In the genomic region with DNA sequence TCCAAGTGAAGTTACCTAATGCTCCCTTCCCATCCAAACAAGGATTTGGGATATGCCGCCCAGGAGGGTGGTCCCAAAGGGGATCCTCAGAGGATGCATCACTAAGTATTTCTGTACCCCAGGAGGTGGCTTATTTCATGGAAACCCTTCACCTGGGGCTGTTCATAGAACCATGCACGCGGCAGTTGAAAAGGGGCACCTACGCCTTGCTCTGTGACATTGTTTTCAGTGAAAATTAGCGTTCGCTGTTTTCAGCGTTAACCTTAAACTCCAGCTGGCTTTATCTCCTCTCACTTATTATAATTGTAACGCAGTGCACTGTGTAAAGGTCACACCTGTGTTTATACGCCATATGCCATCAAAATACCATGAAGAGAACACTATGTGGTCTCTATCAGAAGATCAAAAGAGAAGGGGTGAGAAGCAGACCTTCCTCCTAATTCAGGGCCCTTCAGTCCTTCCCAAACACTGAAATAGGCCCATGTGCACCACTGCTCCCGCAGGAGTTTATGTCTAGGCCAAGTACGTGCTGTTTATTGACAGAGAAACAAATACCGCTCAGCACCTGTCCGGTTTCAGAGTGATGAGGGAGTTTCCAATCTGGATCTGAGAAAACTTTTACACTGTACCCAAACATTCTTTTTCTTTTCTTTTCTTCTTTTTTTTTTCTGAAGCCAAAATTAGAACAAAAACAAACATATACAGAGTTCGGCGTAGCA, we compare ENCODE assay signal across 8 cellular contexts.
A peak's percentile ranks its signal among the peaks of the same experiment; 100 is the strongest.
DNase-seq lines count a peak whose midpoint lies in the region; ATAC-seq and TF ChIP-seq lines count a peak whose summit lies in the region.

No MANE protein-coding gene starts in this region.

- POLR2A ChIA-PET in CD8-positive, alpha-beta memory T cell (lab: Charles Lee): interaction anchor here (0.7 to 3.8 kb wide), 3 partner anchors 19 to 161 kb away, joined by 4 to 12 read pairs (median 4); partner anchors contain the start of gene BCL2

- CTCF ChIA-PET in CD8-positive, alpha-beta memory T cell (lab: Charles Lee): interaction anchor here (0.8 to 13.8 kb wide), 7 partner anchors 8 to 161 kb away, joined by 3 to 144 read pairs (median 6); partner anchors contain the start of gene BCL2

- H3K4me1 Mint-ChIP-seq in CD8-positive, alpha-beta memory T cell: peaks cover 99 to 100% (median 100%) of the 10 kb centered on the region in 3 donors
- H3K4me1 Mint-ChIP-seq in chondrocyte (ENCODE audit: low read depth): peaks cover 60% of the 10 kb centered on the region

- H3K9me3 ChIP-seq in CD8-positive, alpha-beta memory T cell (ENCODE audit: low read length): no peaks in the 10 kb centered on the region

- DNase-seq in CD8-positive, alpha-beta memory T cell: peak in 2 of 5 donors; percentile 38 to 53
- DNase-seq in NCI-H345 (lab: John Stamatoyannopoulos, UW): peak; percentile 86
- no peak for DNase-seq in chondrocyte (ENCODE audit: low spot score)
- no peak for DNase-seq in Right ventricle myocardium superior
- DNase-seq in GM20000 (ENCODE audit: low spot score): no peak
- DNase-seq in Kasumi-1 (lab: John Stamatoyannopoulos, UW): no peak
- DNase-seq in HPDE6-E6E7 (ENCODE audit: extremely low spot score): no peak

- no peaks in the 10 kb centered on the region for H3K27me3 Mint-ChIP-seq in CD8-positive, alpha-beta memory T cell
- H3K27me3 Mint-ChIP-seq in chondrocyte (ENCODE audit: low read depth): peaks cover 13% of the 10 kb centered on the region

- peak overlapping the region; percentile 77 to 92 (median 85) for H3K4me3 Mint-ChIP-seq in CD8-positive, alpha-beta memory T cell
- peak overlapping the region; percentile 26 for H3K4me3 Mint-ChIP-seq in chondrocyte (ENCODE audit: unreplicated experiment)

- ATAC-seq in GM19438 (IDR thresholded peaks at IDR 0.05; ENCODE audit: low read depth, unreplicated experiment) (peak; percentile 28), Right ventricle myocardium superior (ENCODE audit: poor library complexity) (no peak)

- intact Hi-C loops in Right ventricle myocardium superior (cut with DNase I): no loop called here

- no peak for TF ChIP-seq CTCF in chondrocyte (IDR thresholded peaks at IDR 0.05)
- TF ChIP-seq CTCF in GM20000 (IDR thresholded peaks at IDR 0.05; ENCODE audit: extremely low read depth, missing control alignments): no peak

- peak overlapping the region; percentile 51 for H3K27ac ChIP-seq in CD8-positive, alpha-beta memory T cell (ENCODE audit: low read depth, low read length)

- no peaks in the 10 kb centered on the region for H3K9me3 Mint-ChIP-seq in CD8-positive, alpha-beta memory T cell
- H3K9me3 Mint-ChIP-seq in chondrocyte (ENCODE audit: low read depth): no peaks in the 10 kb centered on the region

- peak overlapping the region; percentile 92 to 99 (median 96) for H3K27ac Mint-ChIP-seq in CD8-positive, alpha-beta memory T cell
- H3K27ac Mint-ChIP-seq in chondrocyte (ENCODE audit: unreplicated experiment): peak overlapping the region; percentile 69

- peaks cover 99% of the 10 kb centered on the region for H3K4me1 ChIP-seq in CD8-positive, alpha-beta memory T cell (ENCODE audit: insufficient read depth, low read length)

- H3K36me3 ChIP-seq in CD8-positive, alpha-beta memory T cell (ENCODE audit: insufficient read depth, low read length): no peaks in the 10 kb centered on the region

- peaks cover 0 to 4% (median 3%) of the 10 kb centered on the region in 3 donors for H3K36me3 Mint-ChIP-seq in CD8-positive, alpha-beta memory T cell
- peaks cover 4% of the 10 kb centered on the region for H3K36me3 Mint-ChIP-seq in chondrocyte (ENCODE audit: low read depth)

- no peaks in the 10 kb centered on the region for H3K27me3 ChIP-seq in CD8-positive, alpha-beta memory T cell (ENCODE audit: insufficient read depth, low read length, poor library complexity, severe bottlenecking)

- H3K4me3 ChIP-seq in CD8-positive, alpha-beta memory T cell (ENCODE audit: low read length): peak overlapping the region; percentile 69
